ENCODE assay signal across 36 cellular contexts in the genomic region with DNA sequence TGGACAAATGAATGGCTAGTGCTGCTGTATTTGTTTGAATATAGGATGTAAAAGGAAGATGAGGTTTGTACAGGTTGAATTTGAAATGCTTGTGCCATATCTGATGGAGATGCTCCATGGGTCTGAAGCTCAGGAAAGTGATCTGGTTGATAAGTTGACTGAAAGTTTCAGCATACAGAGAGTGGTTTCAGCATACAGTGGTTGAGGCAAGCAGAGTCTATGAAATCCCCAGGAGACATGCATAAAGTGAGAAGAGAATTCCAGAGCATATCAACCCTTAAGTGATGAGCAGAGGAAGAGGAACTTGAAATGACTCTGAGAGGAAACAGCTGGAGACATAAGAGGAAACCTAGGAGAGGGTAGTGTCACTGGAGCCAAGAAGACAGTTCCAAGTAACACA. TPM values are rescaled to one million over a fixed set of nuclear protein-coding genes. Genes with fewer than 3 reads are reported as not detected.
"Had no signal": no experiment of that assay in that cellular context is flagged by ENCODE, and none has a peak within 500 bp of the region (broad histone marks: within the 10 kb centered on the region; RNA-seq: fewer than 3 reads in every experiment).

No MANE protein-coding gene starts in this region.

- DNase-seq: hypothalamus; islet precursor cell; left ventricle myocardium inferior; mesendoderm; naive B cell; natural killer cell; nephron progenitor cell; occipital lobe; right lobe of liver; stimulated activated CD4-positive, alpha-beta T cell treated with anti-CD3 and anti-CD28 coated beads, Interleukin-1b, Interleukin-23, amount 100 ng/mL, for 48 hours; stimulated activated CD4-positive, alpha-beta T cell treated with anti-CD3 and anti-CD28 coated beads, Interleukin-2, amount 100 ng/mL, for 48 hours; stimulated activated CD4-positive, alpha-beta T cell treated with anti-CD3 and anti-CD28 coated beads, Interleukin-4, amount 100 ng/mL, for 4 hours; stimulated activated CD8-positive, alpha-beta memory T cell treated with anti-CD3 and anti-CD28 coated beads, Interleukin-4, amount 100 ng/mL, for 48 hours; stimulated activated naive B cell treated with anti-CD40 and anti-IgM and Interleukin-4, amounts not matched to agents 10 μg/mL and 1 μg/mL and 100 μg/mL, for 72 hours; stimulated activated naive CD8-positive, alpha-beta T cell treated with anti-CD3 and anti-CD28 coated beads, Interleukin-15, Interleukin-2, amounts not matched to agents 100 U/mL and 50 U/mL, for 24 hours; stomach; testis; thyroid gland; transverse colon; upper lobe of left lung had no signal

- H3K4me1 ChIP-seq: left ventricle myocardium inferior, neural progenitor cell, parathyroid adenoma, right atrium auricular region, right lobe of liver, stomach, testis, thyroid gland, transverse colon, upper lobe of left lung, vagina had no signal

- H3K27ac Mint-ChIP-seq: mesothelial cell of epicardium; natural killer cell; nephron progenitor cell; neural progenitor cell; stimulated activated naive B cell treated with anti-CD40 and anti-IgM and Interleukin-4, amounts not matched to agents 10 μg/mL and 1 μg/mL and 100 μg/mL, for 72 hours had no signal

- H3K27me3 ChIP-seq: neural progenitor cell, right atrium auricular region, right lobe of liver, testis, thyroid gland, upper lobe of left lung, vagina had no signal

- H3K36me3 Mint-ChIP-seq: mesothelial cell of epicardium; naive B cell; natural killer cell; neural progenitor cell; stimulated activated naive B cell treated with anti-CD40 and anti-IgM and Interleukin-4, amounts not matched to agents 10 μg/mL and 1 μg/mL and 100 μg/mL, for 72 hours had no signal

- H3K4me3 Mint-ChIP-seq: mesothelial cell of epicardium; naive B cell; natural killer cell; nephron progenitor cell; neural progenitor cell; stimulated activated naive B cell treated with anti-CD40 and anti-IgM and Interleukin-4, amounts not matched to agents 10 μg/mL and 1 μg/mL and 100 μg/mL, for 72 hours had no signal

- H3K27ac ChIP-seq: left ventricle myocardium inferior, neural progenitor cell, neutrophil, parathyroid adenoma, right atrium auricular region, right lobe of liver, stomach, testis, thyroid gland, transverse colon, upper lobe of left lung, vagina had no signal

- H3K4me1 Mint-ChIP-seq: mesothelial cell of epicardium; naive B cell; natural killer cell; nephron progenitor cell; neural progenitor cell; stimulated activated naive B cell treated with anti-CD40 and anti-IgM and Interleukin-4, amounts not matched to agents 10 μg/mL and 1 μg/mL and 100 μg/mL, for 72 hours had no signal

- H3K9me3 ChIP-seq: left ventricle myocardium inferior, neutrophil, right atrium auricular region, right lobe of liver, stomach, testis, thyroid gland, transverse colon, upper lobe of left lung, vagina had no signal

- H3K4me3 ChIP-seq: left ventricle myocardium inferior, lung, neural progenitor cell, right atrium auricular region, right lobe of liver, smooth muscle cell, stomach, testis, thyroid gland, transverse colon, upper lobe of left lung, vagina had no signal

- ATAC-seq: natural killer cell; right lobe of liver; stimulated activated naive B cell treated with anti-CD40 and anti-IgM and Interleukin-4, amounts not matched to agents 10 μg/mL and 1 μg/mL and 100 μg/mL, for 72 hours; stimulated activated naive CD8-positive, alpha-beta T cell treated with anti-CD3 and anti-CD28 coated beads, Interleukin-15, Interleukin-2, amounts not matched to agents 100 U/mL and 50 U/mL, for 24 hours had no signal

- H3K36me3 ChIP-seq: left ventricle myocardium inferior, neural progenitor cell, neutrophil, right atrium auricular region, right lobe of liver, stomach, thyroid gland, transverse colon, upper lobe of left lung, vagina had no signal

- H3K9me3 Mint-ChIP-seq: naive B cell; natural killer cell; neural progenitor cell; stimulated activated naive B cell treated with anti-CD40 and anti-IgM and Interleukin-4, amounts not matched to agents 10 μg/mL and 1 μg/mL and 100 μg/mL, for 72 hours had no signal

RNA-seq across cellular contexts. Expression of a gene that starts 21.7 kb away (rescaled TPM):
- total RNA-seq: kidney epithelial cell, left ventricle myocardium inferior, lung, mesothelial cell of epicardium, mononuclear cell, natural killer cell, occipital lobe, osteocyte, posterior vena cava, pulmonary artery endothelial cell, renal cortical epithelial cell, right atrium auricular region, right lobe of liver, skeletal muscle tissue, smooth muscle cell, thyroid gland, transverse colon, upper lobe of left lung, urinary bladder, vagina had no signal
- polyA plus RNA-seq: lung, smooth muscle cell, stomach, urinary bladder had no signal

RNA-seq across cellular contexts. Expression of a gene that starts 48.1 kb away (rescaled TPM):
- total RNA-seq: left ventricle myocardium inferior, mesothelial cell of epicardium, mononuclear cell, natural killer cell, occipital lobe, skeletal muscle tissue, smooth muscle cell, stomach, urinary bladder had no signal
- polyA plus RNA-seq: smooth muscle cell had no signal
